Comparison of ENCODE assay signal across 12 cellular contexts in the genomic region with DNA sequence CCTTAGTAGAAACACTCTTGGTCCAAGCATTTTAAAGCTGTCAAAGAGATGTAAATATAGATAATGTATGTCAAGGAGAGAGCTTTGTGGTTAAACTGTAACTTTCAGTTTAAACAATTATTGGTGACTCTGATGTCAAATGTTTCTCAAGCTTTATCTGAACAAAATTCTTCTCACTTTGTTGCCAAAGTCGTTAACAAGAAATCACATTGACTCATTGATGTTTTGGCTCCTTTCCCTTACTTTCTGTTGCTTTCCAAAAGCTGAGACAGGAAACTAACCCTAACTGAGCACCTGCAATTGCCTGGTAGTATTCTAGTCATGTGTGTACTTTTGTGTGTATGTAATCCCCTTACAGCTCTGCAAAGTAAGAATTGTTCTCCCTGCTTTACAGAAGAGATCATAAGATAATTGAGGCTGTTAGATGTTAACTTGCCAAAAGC.
DNase-seq lines count a peak whose midpoint lies in the region; ATAC-seq, FAIRE-seq and TF ChIP-seq lines count a peak whose summit lies in the region.
"Had no signal": no experiment of that assay in that cellular context is flagged by ENCODE, and none has a peak within 500 bp of the region (broad histone marks: within the 10 kb centered on the region; RNA-seq: fewer than 3 reads in every experiment).

No MANE protein-coding gene starts in this region.

- WGBS in esophagus muscularis mucosa, result 24% methylated on average over 1 of the region's 1 CpG

- no peak for TF ChIP-seq EP300 in esophagus muscularis mucosa (IDR thresholded peaks at IDR 0.05)

- no peaks in the 10 kb centered on the region for H3K36me3 ChIP-seq in GM06990 (ENCODE audit: control insufficient read depth, insufficient read depth, low read length)
- no peaks in the 10 kb centered on the region for H3K36me3 ChIP-seq in esophagus muscularis mucosa
- H3K36me3 ChIP-seq: sigmoid colon had no signal

- H3K4me3 ChIP-seq in GM06990 (replicated peaks; ENCODE audit: low read depth, low read length) (no peak overlapping the region), esophagus muscularis mucosa (no peak overlapping the region)
- H3K4me3 ChIP-seq: sigmoid colon had no signal

- no peak for TF ChIP-seq CTCF in GM06990 (IDR thresholded peaks at IDR 0.05; ENCODE audit: insufficient read depth, low read length, poor library complexity, severe bottlenecking)
- no peak for TF ChIP-seq CTCF in D721Med (IDR thresholded peaks at IDR 0.05; ENCODE audit: insufficient read depth, missing control alignments)
- no peak for TF ChIP-seq CTCF in esophagus muscularis mucosa (IDR thresholded peaks at IDR 0.05)

- intact Hi-C loops in esophagus muscularis mucosa (cut with DNase I), result no loop called here

- DNase-seq in GM06990 (ENCODE audit: extremely low read depth, insufficient read length) (peak; percentile 61), OCI-M1 (lab: John Stamatoyannopoulos, UW) (peak; percentile 47), kidney glomerular epithelial cell (lab: John Stamatoyannopoulos, UW) (peak; percentile 19), GM19240 (ENCODE audit: insufficient read length, low spot score) (no peak), D721Med (ENCODE audit: insufficient read length, low spot score) (no peak), esophagus muscularis mucosa (ENCODE audit: extremely low spot score) (no peak), NCI-H524 treated with DMSO at 0.1 percent for 48 hours (lab: John Stamatoyannopoulos, UW) (no peak)
- DNase-seq: CD8-positive, alpha-beta memory T cell; foreskin melanocyte; NK-92 treated with Interleukin-12 subunit alpha and Interleukin-12 subunit beta, amount 100 ng/mL, for 24 hours; sigmoid colon had no signal

- no peaks in the 10 kb centered on the region for H3K9me3 ChIP-seq in esophagus muscularis mucosa
- H3K9me3 ChIP-seq: sigmoid colon had no signal

- H3K27me3 ChIP-seq in GM06990 (replicated peaks; ENCODE audit: control insufficient read depth, insufficient read depth, low read length) (no peaks in the 10 kb centered on the region; the same call in 1 of the 2 replicates), esophagus muscularis mucosa (no peaks in the 10 kb centered on the region)
- H3K27me3 ChIP-seq: sigmoid colon had no signal

- peak; percentile 75 for ATAC-seq in HG02884 (IDR thresholded peaks at IDR 0.05; ENCODE audit: unreplicated experiment)

- no peaks in the 10 kb centered on the region for H3K4me1 ChIP-seq in esophagus muscularis mucosa
- H3K4me1 ChIP-seq: sigmoid colon had no signal

- no peak for TF ChIP-seq POLR2A in esophagus muscularis mucosa (IDR thresholded peaks at IDR 0.05; ENCODE audit: low read depth)

- no peak overlapping the region for H3K27ac ChIP-seq in esophagus muscularis mucosa (replicated peaks in 1 of 4)
- H3K27ac ChIP-seq: sigmoid colon had no signal

- no peak for FAIRE-seq in D721Med (lab: Jason Lieb, UNC)

Comparison
In these comparisons a context has a peak if more than half of its experiments do, and no peak if none do; other contexts are left out.
1. DNase-seq: peak in GM06990 (single experiment), OCI-M1 (single experiment) and kidney glomerular epithelial cell (single experiment); none in GM19240 (single experiment), D721Med (single experiment), esophagus muscularis mucosa (single experiment) and NCI-H524 treated with DMSO at 0.1 percent for 48 hours (single experiment).